12 cellular contexts compared by ENCODE assay signal in genomic region chr17:50123649-50124349, GRCh38. TPM values are rescaled to one million over a fixed set of nuclear protein-coding genes. Genes with fewer than 3 reads are reported as not detected.
A peak's percentile ranks its signal among the peaks of the same experiment; 100 is the strongest.
DNase-seq lines count a peak whose midpoint lies in the region; ATAC-seq and TF ChIP-seq lines count a peak whose summit lies in the region.
"Had no signal": no experiment of that assay in that cellular context is flagged by ENCODE, and none has a peak within 500 bp of the region (broad histone marks: within the 10 kb centered on the region; RNA-seq: fewer than 3 reads in every experiment).

No MANE protein-coding gene starts in this region.

- H3K9me3 Mint-ChIP-seq in CD14-positive monocyte, result peaks cover 2 to 18% (median 11%) of the 10 kb centered on the region in 7 donors
- H3K9me3 Mint-ChIP-seq: activated T-cell treated with anti-CD3 and anti-CD28 coated beads, Interleukin-2, amount 50 U/mL, for 24 hours; T-cell had no signal

- no peak for TF ChIP-seq CTCF in CD14-positive monocyte (IDR thresholded peaks at IDR 0.05)

- peaks cover 5 to 7% of the 10 kb centered on the region in 2 donors for H3K36me3 Mint-ChIP-seq in CD14-positive monocyte
- H3K36me3 Mint-ChIP-seq: T-cell had no signal

- peak overlapping the region in 1 of 2 donors; percentile 54 for H3K4me3 Mint-ChIP-seq in CD14-positive monocyte
- H3K4me3 Mint-ChIP-seq: activated T-cell treated with anti-CD3 and anti-CD28 coated beads, Interleukin-2, amount 50 U/mL, for 24 hours; T-cell had no signal

- peak overlapping the region; percentile 72 for H3K4me3 ChIP-seq in SK-N-MC
- H3K4me3 ChIP-seq in iPS-18c (ENCODE audit: insufficient read depth, low read depth, low read length), result peak overlapping the region; percentile 15; the same call in 1 of the 2 replicates
- H3K4me3 ChIP-seq: dorsolateral prefrontal cortex had no signal

- H3K9ac ChIP-seq in SK-N-MC (ENCODE audit: insufficient read length), result peak overlapping the region; percentile 64

- H3K4me1 Mint-ChIP-seq in CD14-positive monocyte, result peaks cover 20% of the 10 kb centered on the region

- peak overlapping the region; percentile 96 for H3K27ac ChIP-seq in SK-N-MC

- peak; percentile 48 for ATAC-seq in sciatic nerve
- ATAC-seq in HG02885 (IDR thresholded peaks at IDR 0.05; ENCODE audit: poor library complexity, unreplicated experiment), result no peak
- ATAC-seq: T-cell had no signal

- H3K27ac Mint-ChIP-seq in CD14-positive monocyte, result peak overlapping the region in 1 of 7 donors; percentile 37
- H3K27ac Mint-ChIP-seq: activated T-cell treated with anti-CD3 and anti-CD28 coated beads, Interleukin-2, amount 50 U/mL, for 24 hours; T-cell had no signal

- no peaks in the 10 kb centered on the region for H3K36me3 ChIP-seq in SK-N-MC (ENCODE audit: insufficient read depth, low read length)

- peaks cover 83 to 87% (median 84%) of the 10 kb centered on the region in 3 donors for H3K27me3 Mint-ChIP-seq in CD14-positive monocyte (ENCODE audit: low read depth in 3 of 3)

- H3K9me3 ChIP-seq in SK-N-MC (ENCODE audit: low read depth, low read length) (no peaks in the 10 kb centered on the region), iPS-18c (ENCODE audit: control insufficient read depth, insufficient read depth, low read length) (no peaks in the 10 kb centered on the region)

- DNase-seq in HT-29 (ENCODE audit: low spot score), result peak; percentile 53
- DNase-seq in SK-N-MC (ENCODE audit: low read depth, low spot score), result peak; percentile 59
- DNase-seq in sciatic nerve (ENCODE audit: low spot score), result no peak
- DNase-seq in stimulated activated CD8-positive, alpha-beta memory T cell treated with anti-CD3 and anti-CD28 coated beads, Interleukin-4, amount 100 ng/mL, for 48 hours, result no peak
- DNase-seq in CD14-positive monocyte (ENCODE audit: low spot score), result no peak
- DNase-seq in 8988T, result no peak
- DNase-seq: activated T-cell treated with anti-CD3 and anti-CD28 coated beads, Interleukin-2, amount 50 U/mL, for 24 hours; T-cell had no signal

- intact Hi-C loops in sciatic nerve (cut with DNase I), result no loop called here
- intact Hi-C loops in CD14-positive monocyte (cut with micrococcal nuclease), result no loop called here

RNA-seq across cellular contexts. Expression of gene SAMD14, which starts 6.2 kb away (rescaled TPM):
- 1.9 and 3.4 TPM in 2 replicates for total RNA-seq in HT-29 (2014; rRNA removed; shearing (Covaris generic))
- total RNA-seq in sciatic nerve, result 2.5 TPM
- not detected for polyA plus RNA-seq in CD14-positive monocyte

RNA-seq across cellular contexts. Expression of gene PPP1R9B, which starts 26.7 kb away (rescaled TPM):
- 38.7 and 54.6 TPM in 2 replicates for total RNA-seq in HT-29 (2014; rRNA removed; shearing (Covaris generic))
- total RNA-seq in sciatic nerve, result 58.8 TPM
- 1 to 10 TPM in 1 of 2 donors, under 1 TPM in 1; 0.61 to 1.3 TPM for polyA plus RNA-seq in CD14-positive monocyte

RNA-seq across cellular contexts. Expression of gene PDK2, which starts 28.6 kb away (rescaled TPM):
- total RNA-seq in HT-29 (2014; rRNA removed; shearing (Covaris generic)), result 31.3 and 31.9 TPM in 2 replicates
- 48.6 TPM for total RNA-seq in sciatic nerve
- 10 to 100 TPM; 15.9 to 23.4 TPM for polyA plus RNA-seq in CD14-positive monocyte

RNA-seq across cellular contexts. Expression of gene SGCA, which starts 42.0 kb away (rescaled TPM):
- not detected in 2 replicates for total RNA-seq in HT-29 (2014; rRNA removed; shearing (Covaris generic))
- total RNA-seq in sciatic nerve, result 3.5 TPM
- under 1 TPM; 0.53 to 0.89 TPM for polyA plus RNA-seq in CD14-positive monocyte
- total RNA-seq: mononuclear cell had no signal

Comparison
In these comparisons a context has a peak if more than half of its experiments do, and no peak if none do; other contexts are left out.
1. DNase-seq: peak in HT-29 (single experiment) and SK-N-MC (single experiment); none in sciatic nerve (single experiment), stimulated activated CD8-positive, alpha-beta memory T cell treated with anti-CD3 and anti-CD28 coated beads, Interleukin-4, amount 100 ng/mL, for 48 hours (single experiment), CD14-positive monocyte (single experiment) and 8988T (single experiment).